21 cellular contexts compared by ENCODE assay signal in genomic region chr14:99728231-99728920, GRCh38. TPM values are rescaled to one million over a fixed set of nuclear protein-coding genes. Genes with fewer than 3 reads are reported as not detected.
A peak's percentile ranks its signal among the peaks of the same experiment; 100 is the strongest.
DNase-seq lines count a peak whose midpoint lies in the region; ATAC-seq, FAIRE-seq and TF ChIP-seq lines count a peak whose summit lies in the region.
"Had no signal": no experiment of that assay in that cellular context is flagged by ENCODE, and none has a peak within 500 bp of the region (broad histone marks: within the 10 kb centered on the region; RNA-seq: fewer than 3 reads in every experiment).

No MANE protein-coding gene starts in this region.

- H3K27me3 Mint-ChIP-seq in activated naive CD8-positive, alpha-beta T cell treated with anti-CD3 and anti-CD28 coated beads, Interleukin-2, amount 10 ng/mL, durations not matched to agents 7 days and 5 days = peaks cover 6% of the 10 kb centered on the region
- H3K27me3 Mint-ChIP-seq in activated naive CD8-positive, alpha-beta T cell treated with anti-CD3 and anti-CD28 coated beads, Interleukin-2, amount 50 U/mL, for 24 hours = peaks cover 34% of the 10 kb centered on the region
- H3K27me3 Mint-ChIP-seq in astrocyte (ENCODE audit: low read depth, unreplicated experiment) = peaks cover 39% of the 10 kb centered on the region
- peaks cover 12% of the 10 kb centered on the region for H3K27me3 Mint-ChIP-seq in neural progenitor cell (ENCODE audit: insufficient read depth, low read depth)
- no peaks in the 10 kb centered on the region for H3K27me3 Mint-ChIP-seq in type B pancreatic cell
- no peaks in the 10 kb centered on the region for H3K27me3 Mint-ChIP-seq in MCF 10A (ENCODE audit: insufficient read depth, unreplicated experiment)

- H3K36me3 Mint-ChIP-seq in activated naive CD8-positive, alpha-beta T cell treated with anti-CD3 and anti-CD28 coated beads, Interleukin-2, amount 10 ng/mL, durations not matched to agents 7 days and 5 days = no peaks in the 10 kb centered on the region
- no peaks in the 10 kb centered on the region for H3K36me3 Mint-ChIP-seq in activated naive CD8-positive, alpha-beta T cell treated with anti-CD3 and anti-CD28 coated beads, Interleukin-2, amount 50 U/mL, for 24 hours (ENCODE audit: low read depth)
- H3K36me3 Mint-ChIP-seq in astrocyte (ENCODE audit: low read depth, unreplicated experiment) (no peaks in the 10 kb centered on the region), neural progenitor cell (no peaks in the 10 kb centered on the region), type B pancreatic cell (no peaks in the 10 kb centered on the region), MCF 10A (ENCODE audit: insufficient read depth, unreplicated experiment) (no peaks in the 10 kb centered on the region)
- H3K36me3 Mint-ChIP-seq: stimulated activated naive B cell treated with anti-CD40 and anti-IgM and Interleukin-4, amounts not matched to agents 10 μg/mL and 1 μg/mL and 100 μg/mL, for 72 hours had no signal

- H3K9ac ChIP-seq in astrocyte (ENCODE audit: low read length) (no peak overlapping the region), neural progenitor cell (no peak overlapping the region)

- H3K9me3 Mint-ChIP-seq in activated naive CD8-positive, alpha-beta T cell treated with anti-CD3 and anti-CD28 coated beads, Interleukin-2, amount 10 ng/mL, durations not matched to agents 7 days and 5 days = no peaks in the 10 kb centered on the region
- H3K9me3 Mint-ChIP-seq in activated naive CD8-positive, alpha-beta T cell treated with anti-CD3 and anti-CD28 coated beads, Interleukin-2, amount 50 U/mL, for 24 hours = no peaks in the 10 kb centered on the region
- H3K9me3 Mint-ChIP-seq in astrocyte (ENCODE audit: unreplicated experiment) = no peaks in the 10 kb centered on the region
- H3K9me3 Mint-ChIP-seq in neural progenitor cell = peaks cover 2% of the 10 kb centered on the region
- no peaks in the 10 kb centered on the region for H3K9me3 Mint-ChIP-seq in type B pancreatic cell
- no peaks in the 10 kb centered on the region for H3K9me3 Mint-ChIP-seq in MCF 10A (ENCODE audit: unreplicated experiment)
- H3K9me3 Mint-ChIP-seq: activated CD4-positive, alpha-beta T cell treated with anti-CD3 and anti-CD28 coated beads, Interleukin-2, amount 10 ng/mL, durations not matched to agents 24 days and 14 days; CD4-positive, alpha-beta T cell; stimulated activated naive B cell treated with anti-CD40 and anti-IgM and Interleukin-4, amounts not matched to agents 10 μg/mL and 1 μg/mL and 100 μg/mL, for 72 hours had no signal

- H3K9me3 ChIP-seq in astrocyte (ENCODE audit: insufficient read depth, low read depth, low read length) = no peaks in the 10 kb centered on the region
- H3K9me3 ChIP-seq in neural progenitor cell (ENCODE audit: low read depth) = no peaks in the 10 kb centered on the region
- H3K9me3 ChIP-seq: left lung, prostate gland had no signal

- H3K79me2 ChIP-seq in astrocyte (ENCODE audit: insufficient read depth, low read length) (no peaks in the 10 kb centered on the region), neural progenitor cell (ENCODE audit: low read depth) (no peaks in the 10 kb centered on the region)

- peaks cover 3% of the 10 kb centered on the region for H3K4me1 ChIP-seq in astrocyte (ENCODE audit: insufficient read depth, low read length)
- peaks cover 17% of the 10 kb centered on the region for H3K4me1 ChIP-seq in neural progenitor cell
- H3K4me1 ChIP-seq: prostate gland had no signal

- no peaks in the 10 kb centered on the region for H3K4me1 Mint-ChIP-seq in activated naive CD8-positive, alpha-beta T cell treated with anti-CD3 and anti-CD28 coated beads, Interleukin-2, amount 10 ng/mL, durations not matched to agents 7 days and 5 days
- no peaks in the 10 kb centered on the region for H3K4me1 Mint-ChIP-seq in activated naive CD8-positive, alpha-beta T cell treated with anti-CD3 and anti-CD28 coated beads, Interleukin-2, amount 50 U/mL, for 24 hours
- H3K4me1 Mint-ChIP-seq in astrocyte (ENCODE audit: low read depth, unreplicated experiment) (no peaks in the 10 kb centered on the region), neural progenitor cell (peaks cover 20% of the 10 kb centered on the region), type B pancreatic cell (ENCODE audit: unreplicated experiment) (peaks cover 3% of the 10 kb centered on the region), MCF 10A (ENCODE audit: insufficient read depth, unreplicated experiment) (no peaks in the 10 kb centered on the region)
- H3K4me1 Mint-ChIP-seq: activated CD4-positive, alpha-beta T cell treated with anti-CD3 and anti-CD28 coated beads, Interleukin-2, amount 10 ng/mL, durations not matched to agents 24 days and 14 days had no signal

- no peaks in the 10 kb centered on the region for H3K36me3 ChIP-seq in astrocyte (ENCODE audit: insufficient read depth, low read length)
- H3K36me3 ChIP-seq in neural progenitor cell = no peaks in the 10 kb centered on the region
- H3K36me3 ChIP-seq: left lung, prostate gland had no signal

- H3K27me3 ChIP-seq in astrocyte (ENCODE audit: insufficient read depth, low read length) (no peaks in the 10 kb centered on the region), neural progenitor cell (no peaks in the 10 kb centered on the region)

- POLR2A ChIA-PET in activated naive CD8-positive, alpha-beta T cell treated with anti-CD3 and anti-CD28 coated beads, Interleukin-2, amount 10 ng/mL, durations not matched to agents 7 days and 5 days (lab: Charles Lee) = no interaction called here
- POLR2A ChIA-PET in MCF 10A (lab: Yijun Ruan, JAX) = no interaction called here

- TF ChIP-seq CTCF in astrocyte (IDR thresholded peaks at IDR 0.05; ENCODE audit: insufficient read depth, low read depth, low read length) = no peak
- TF ChIP-seq CTCF in neural progenitor cell (IDR thresholded peaks at IDR 0.05) = no peak
- TF ChIP-seq CTCF in type B pancreatic cell (conservative IDR thresholded peaks at IDR 0.05) = no peak
- TF ChIP-seq CTCF in MCF 10A (IDR thresholded peaks at IDR 0.05; ENCODE audit: unreplicated experiment) = no peak

- no peaks in the 10 kb centered on the region for H4K20me1 ChIP-seq in astrocyte (ENCODE audit: insufficient read depth, low read length)
- peaks cover 3% of the 10 kb centered on the region for H4K20me1 ChIP-seq in neural progenitor cell (ENCODE audit: low read depth)

- no peak overlapping the region for H2AFZ ChIP-seq in astrocyte (ENCODE audit: low read depth, low read length)
- no peak overlapping the region for H2AFZ ChIP-seq in neural progenitor cell (replicated peaks)

- peaks cover 11% of the 10 kb centered on the region for H3F3A ChIP-seq in neural progenitor cell (ENCODE audit: low read depth)

- H3K4me3 Mint-ChIP-seq in activated naive CD8-positive, alpha-beta T cell treated with anti-CD3 and anti-CD28 coated beads, Interleukin-2, amount 10 ng/mL, durations not matched to agents 7 days and 5 days = no peak overlapping the region
- no peak overlapping the region for H3K4me3 Mint-ChIP-seq in activated naive CD8-positive, alpha-beta T cell treated with anti-CD3 and anti-CD28 coated beads, Interleukin-2, amount 50 U/mL, for 24 hours
- no peak overlapping the region for H3K4me3 Mint-ChIP-seq in astrocyte (ENCODE audit: unreplicated experiment)
- H3K4me3 Mint-ChIP-seq in neural progenitor cell = no peak overlapping the region
- H3K4me3 Mint-ChIP-seq in type B pancreatic cell = no peak overlapping the region
- H3K4me3 Mint-ChIP-seq in MCF 10A (ENCODE audit: unreplicated experiment) = no peak overlapping the region
- H3K4me3 Mint-ChIP-seq: activated CD4-positive, alpha-beta T cell treated with anti-CD3 and anti-CD28 coated beads, Interleukin-2, amount 10 ng/mL, durations not matched to agents 24 days and 14 days; CD4-positive, alpha-beta T cell; stimulated activated naive B cell treated with anti-CD40 and anti-IgM and Interleukin-4, amounts not matched to agents 10 μg/mL and 1 μg/mL and 100 μg/mL, for 72 hours had no signal

- FAIRE-seq in astrocyte (lab: Jason Lieb, UNC) = no peak
- FAIRE-seq: urothelium cell line had no signal

- H3K4me3 ChIP-seq in astrocyte (ENCODE audit: insufficient read depth, low read depth, low read length) (no peak overlapping the region), neural progenitor cell (no peak overlapping the region)
- H3K4me3 ChIP-seq: left lung, prostate gland had no signal

- no peak overlapping the region for H3K27ac ChIP-seq in astrocyte (ENCODE audit: low read depth, low read length)
- H3K27ac ChIP-seq in neural progenitor cell = no peak overlapping the region
- H3K27ac ChIP-seq: left lung, prostate gland had no signal

- CTCF ChIA-PET in MCF 10A (lab: Yijun Ruan, JAX) = interaction anchor here (0.6 to 3.3 kb wide), 9 partner anchors 26 to 171 kb away, joined by 3 to 37 read pairs (median 6); no protein-coding TSS in a partner anchor

- no peak for ATAC-seq in activated naive CD8-positive, alpha-beta T cell treated with anti-CD3 and anti-CD28 coated beads, Interleukin-2, amount 10 ng/mL, durations not matched to agents 7 days and 5 days (ENCODE audit: low read depth)
- ATAC-seq in activated naive CD8-positive, alpha-beta T cell treated with anti-CD3 and anti-CD28 coated beads, Interleukin-2, amount 50 U/mL, for 24 hours = no peak
- ATAC-seq in GM21367 (IDR thresholded peaks at IDR 0.05; ENCODE audit: unreplicated experiment) = no peak
- no peak for ATAC-seq in GM18861 (IDR thresholded peaks at IDR 0.05; ENCODE audit: unreplicated experiment)
- ATAC-seq: left lung; stimulated activated naive B cell treated with anti-CD40 and anti-IgM and Interleukin-4, amounts not matched to agents 10 μg/mL and 1 μg/mL and 100 μg/mL, for 72 hours had no signal

- intact Hi-C loops in MCF 10A (cut with micrococcal nuclease) = no loop called here

- BruUV-seq in MCF 10A (replicated peaks; lab: Mats Ljungman, UMichigan) = no TSS peak

- DNase-seq in activated naive CD8-positive, alpha-beta T cell treated with anti-CD3 and anti-CD28 coated beads, Interleukin-2, amount 10 ng/mL, durations not matched to agents 7 days and 5 days = peak; percentile 19
- DNase-seq in activated naive CD8-positive, alpha-beta T cell treated with anti-CD3 and anti-CD28 coated beads, Interleukin-2, amount 50 U/mL, for 24 hours = no peak
- no peak for DNase-seq in astrocyte (ENCODE audit: low read depth)
- DNase-seq in neural progenitor cell (ENCODE audit: low spot score) = peak; percentile 1
- no peak for DNase-seq in type B pancreatic cell (ENCODE audit: extremely low spot score, unreplicated experiment)
- no peak for DNase-seq in MCF 10A (ENCODE audit: unreplicated experiment)
- DNase-seq: activated CD4-positive, alpha-beta T cell treated with anti-CD3 and anti-CD28 coated beads, Interleukin-2, amount 10 ng/mL, durations not matched to agents 24 days and 14 days; DMS53; foreskin melanocyte; KBM-7; NCI-H2081 treated with DMSO at 0.1 percent for 48 hours; NCI-H524 treated with DMSO at 0.1 percent for 48 hours; stimulated activated naive B cell treated with anti-CD40 and anti-IgM and Interleukin-4, amounts not matched to agents 10 μg/mL and 1 μg/mL and 100 μg/mL, for 72 hours; T1000 had no signal

- no peak overlapping the region for H3K4me2 ChIP-seq in astrocyte (ENCODE audit: low read length)
- no peak overlapping the region for H3K4me2 ChIP-seq in neural progenitor cell

- H3K27ac Mint-ChIP-seq in activated naive CD8-positive, alpha-beta T cell treated with anti-CD3 and anti-CD28 coated beads, Interleukin-2, amount 10 ng/mL, durations not matched to agents 7 days and 5 days = no peak overlapping the region
- H3K27ac Mint-ChIP-seq in activated naive CD8-positive, alpha-beta T cell treated with anti-CD3 and anti-CD28 coated beads, Interleukin-2, amount 50 U/mL, for 24 hours = no peak overlapping the region
- H3K27ac Mint-ChIP-seq in astrocyte (ENCODE audit: unreplicated experiment) (peak overlapping the region; percentile 34), neural progenitor cell (peak overlapping the region; percentile 60), type B pancreatic cell (peak overlapping the region; percentile 43), MCF 10A (ENCODE audit: low read depth, unreplicated experiment) (no peak overlapping the region)
- H3K27ac Mint-ChIP-seq: activated CD4-positive, alpha-beta T cell treated with anti-CD3 and anti-CD28 coated beads, Interleukin-2, amount 10 ng/mL, durations not matched to agents 24 days and 14 days; CD4-positive, alpha-beta T cell; stimulated activated naive B cell treated with anti-CD40 and anti-IgM and Interleukin-4, amounts not matched to agents 10 μg/mL and 1 μg/mL and 100 μg/mL, for 72 hours had no signal

RNA-seq across cellular contexts. Expression of gene CYP46A1, which starts 44.3 kb away (rescaled TPM):
- under 1 TPM; 0.26 to 0.33 TPM for total RNA-seq in activated naive CD8-positive, alpha-beta T cell treated with anti-CD3 and anti-CD28 coated beads, Interleukin-2, amount 10 ng/mL, durations not matched to agents 7 days and 5 days
- 0.41 and 0.52 TPM in 2 replicates for total RNA-seq in astrocyte
- 0.77 and 1.1 TPM in 2 replicates for total RNA-seq in neural progenitor cell (ENCODE audit: low replicate concordance)
- total RNA-seq in type B pancreatic cell (ENCODE audit: low replicate concordance) = 0.98 and 4.7 TPM in 2 replicates
- total RNA-seq in MCF 10A (2022) = 0.20 and 0.30 TPM in 2 replicates
- total RNA-seq: H4 had no signal

Comparison
In these comparisons a context has a peak if more than half of its experiments do, and no peak if none do; other contexts are left out.
1. DNase-seq: peak in activated naive CD8-positive, alpha-beta T cell treated with anti-CD3 and anti-CD28 coated beads, Interleukin-2, amount 10 ng/mL, durations not matched to agents 7 days and 5 days (single experiment) and neural progenitor cell (single experiment); none in activated naive CD8-positive, alpha-beta T cell treated with anti-CD3 and anti-CD28 coated beads, Interleukin-2, amount 50 U/mL, for 24 hours (single experiment), astrocyte (single experiment), type B pancreatic cell (single experiment) and MCF 10A (single experiment).
2. H3K27ac Mint-ChIP-seq: peak in astrocyte (single experiment), neural progenitor cell (single experiment) and type B pancreatic cell (single experiment); none in activated naive CD8-positive, alpha-beta T cell treated with anti-CD3 and anti-CD28 coated beads, Interleukin-2, amount 10 ng/mL, durations not matched to agents 7 days and 5 days (single experiment), activated naive CD8-positive, alpha-beta T cell treated with anti-CD3 and anti-CD28 coated beads, Interleukin-2, amount 50 U/mL, for 24 hours (single experiment) and MCF 10A (single experiment).